9 cellular contexts compared by ENCODE assay signal in genomic region chr4:165398570-165398969, GRCh38. TPM values are rescaled to one million over a fixed set of nuclear protein-coding genes. Genes with fewer than 3 reads are reported as not detected.
DNase-seq lines count a peak whose midpoint lies in the region; ATAC-seq and TF ChIP-seq lines count a peak whose summit lies in the region.
"Had no signal": no experiment of that assay in that cellular context is flagged by ENCODE, and none has a peak within 500 bp of the region (broad histone marks: within the 10 kb centered on the region; RNA-seq: fewer than 3 reads in every experiment).

No MANE protein-coding gene starts in this region.

- H3K18ac ChIP-seq in neuronal stem cell (ENCODE audit: low read length) = no peak overlapping the region

- no peak overlapping the region for H2BK120ac ChIP-seq in neuronal stem cell (ENCODE audit: low read depth, low read length)

- H2BK5ac ChIP-seq in neuronal stem cell (ENCODE audit: low read length) = no peak overlapping the region

- H2BK12ac ChIP-seq in neuronal stem cell (ENCODE audit: low read length) = no peak overlapping the region

- H3K36me3 Mint-ChIP-seq in brain = peaks cover 33% of the 10 kb centered on the region

- no peak overlapping the region for H3K4ac ChIP-seq in neuronal stem cell (ENCODE audit: low read length)

- H4K8ac ChIP-seq in neuronal stem cell (ENCODE audit: low read depth, low read length) = no peak overlapping the region

- H3K4me2 ChIP-seq in GM23248 (ENCODE audit: unreplicated experiment) = no peak overlapping the region
- no peak overlapping the region for H3K4me2 ChIP-seq in neuronal stem cell (ENCODE audit: insufficient read depth, low read length, poor library complexity, severe bottlenecking)

- DNase-seq in GM23248 (peak; percentile 19), NCI-H187 treated with DMSO at 0.1 percent for 48 hours (lab: John Stamatoyannopoulos, UW) (peak; percentile 80), neuronal stem cell (ENCODE audit: low spot score) (peak; percentile 24), T-helper 1 cell (no peak), cortex of kidney (lab: John Stamatoyannopoulos, UW) (no peak)
- DNase-seq in stimulated activated naive CD4-positive, alpha-beta T cell treated with Interleukin-2 at 50 U/mL for 16 hours (lab: John Stamatoyannopoulos, UW) = no peak
- DNase-seq: left ventricle myocardium superior had no signal

- H2AFZ ChIP-seq in GM23248 (no peak overlapping the region), neuronal stem cell (ENCODE audit: low read length) (no peak overlapping the region)

- WGBS in GM23248 (ENCODE audit: low coverage in 1 of 2, low lambda C conversion rate in 2 of 2, missing lambda C conversion rate in 2 of 2), 2 experiments = 8 to 16% methylated on average over 1 of the region's 1 CpG
- no CpG with 5 or more reads among the region's 1 CpG for WGBS in neuronal stem cell (ENCODE audit: extremely low coverage in 2 of 2, insufficient read length in 2 of 2, insufficient replicate concordance in 1 of 2), 2 donors

- TF ChIP-seq CTCF in brain (conservative IDR thresholded peaks at IDR 0.05) = no peak

- in situ Hi-C loops in GM23248 (cut with MboI) = no loop called here

- H2BK15ac ChIP-seq in neuronal stem cell (ENCODE audit: low read length) = no peak overlapping the region

- peaks cover 0 to 3% (median 0%) of the 10 kb centered on the region in 5 experiments for H3K9me3 Mint-ChIP-seq in brain

- H3K79me2 ChIP-seq in GM23248 (ENCODE audit: insufficient read depth) = no peaks in the 10 kb centered on the region

- no peaks in the 10 kb centered on the region for H4K20me1 ChIP-seq in GM23248 (ENCODE audit: insufficient read depth)

- H3F3A ChIP-seq in GM23248 (ENCODE audit: insufficient read depth) = peaks cover 12% of the 10 kb centered on the region; the same call in 1 of the 2 replicates

- H3K4me3 ChIP-seq in GM23248 = no peak overlapping the region
- no peak overlapping the region for H3K4me3 ChIP-seq in neuronal stem cell (ENCODE audit: low read length in 2 of 2)

- no peak overlapping the region for H2AK5ac ChIP-seq in neuronal stem cell (ENCODE audit: low read depth, low read length)

- H3K79me1 ChIP-seq in neuronal stem cell (ENCODE audit: low read depth, low read length) = no peaks in the 10 kb centered on the region

- H4K91ac ChIP-seq in neuronal stem cell (ENCODE audit: low read depth, low read length, poor library complexity) = no peak overlapping the region

- no peaks in the 10 kb centered on the region for H3K27me3 Mint-ChIP-seq in brain

- no peaks in the 10 kb centered on the region for H3K9me2 ChIP-seq in GM23248 (ENCODE audit: insufficient read depth)

- H3K9ac ChIP-seq in GM23248 = no peak overlapping the region
- H3K9ac ChIP-seq in neuronal stem cell (ENCODE audit: low read depth, low read length, poor library complexity) = no peak overlapping the region

- H3K14ac ChIP-seq in neuronal stem cell (ENCODE audit: low read length) = no peak overlapping the region

- no peak for ATAC-seq in HG03280 (IDR thresholded peaks at IDR 0.05; ENCODE audit: unreplicated experiment)
- ATAC-seq: left ventricle myocardium superior had no signal

- H3K27ac ChIP-seq in GM23248 (no peak overlapping the region), neuronal stem cell (replicated peaks; ENCODE audit: low read length) (no peak overlapping the region)

- no peaks in the 10 kb centered on the region for H3K27me3 ChIP-seq in GM23248 (replicated peaks; ENCODE audit: insufficient read depth)
- H3K27me3 ChIP-seq in neuronal stem cell (ENCODE audit: control insufficient read depth in 3 of 3, insufficient read depth in 3 of 3, low read depth in 1 of 3, low read length in 3 of 3) = no peaks in the 10 kb centered on the region

- peak overlapping the region; percentile 75 to 92 (median 87) for H3K27ac Mint-ChIP-seq in brain

- H3K4me3 Mint-ChIP-seq in brain = peak overlapping the region; percentile 12 to 79 (median 50)

- no peaks in the 10 kb centered on the region for H3K36me3 ChIP-seq in GM23248 (ENCODE audit: low read depth)
- H3K36me3 ChIP-seq in neuronal stem cell (replicated peaks in 1 of 2; ENCODE audit: control insufficient read depth in 2 of 2, insufficient read depth in 2 of 2, low read length in 2 of 2) = no peaks in the 10 kb centered on the region

- H3K23ac ChIP-seq in neuronal stem cell (ENCODE audit: low read depth, low read length, poor library complexity) = no peak overlapping the region

- H3K4me1 Mint-ChIP-seq in brain = peaks cover 59% of the 10 kb centered on the region

- H3K9me3 ChIP-seq in GM23248 (ENCODE audit: low read depth) (no peaks in the 10 kb centered on the region), neuronal stem cell (replicated peaks in 1 of 2; ENCODE audit: control insufficient read depth in 2 of 2, insufficient read depth in 1 of 2, low read depth in 1 of 2, low read length in 2 of 2) (no peaks in the 10 kb centered on the region)

- H3K4me1 ChIP-seq in GM23248 (ENCODE audit: insufficient read depth) (peaks cover 11% of the 10 kb centered on the region; the same call in 1 of the 2 replicates), neuronal stem cell (ENCODE audit: control insufficient read depth in 2 of 2, insufficient read depth in 1 of 2, low read depth in 1 of 2, low read length in 2 of 2) (peaks cover 0 to 12% of the 10 kb centered on the region in 2 donors)

RNA-seq across cellular contexts. Expression of gene CPE, which starts 19.8 kb away (rescaled TPM):
- 66.9 and 77.9 TPM in 2 replicates for total RNA-seq in GM23248 (2014; rRNA removed; shearing (Covaris generic))
- polyA plus RNA-seq in GM23248 (2016; fragmentation: Nextera tagmentation; extraction: Ambion mirVana) (51.0 and 53.9 TPM in 2 replicates), brain (ENCODE audit: insufficient read depth, low read depth, low replicate concordance) (336 TPM)
- 71.3 TPM for polyA plus RNA-seq in neuronal stem cell (2013, experiment 1 of 2)
- 71.3 TPM for polyA plus RNA-seq in neuronal stem cell (2013, experiment 2 of 2)

Comparison
In these comparisons a context has a peak if more than half of its experiments do, and no peak if none do; other contexts are left out.
1. DNase-seq: peak in GM23248 (single experiment), NCI-H187 treated with DMSO at 0.1 percent for 48 hours (single experiment) and neuronal stem cell (single experiment); none in T-helper 1 cell (0 of 5), cortex of kidney (single experiment) and stimulated activated naive CD4-positive, alpha-beta T cell treated with Interleukin-2 at 50 U/mL for 16 hours (single experiment).